In the genomic region with DNA sequence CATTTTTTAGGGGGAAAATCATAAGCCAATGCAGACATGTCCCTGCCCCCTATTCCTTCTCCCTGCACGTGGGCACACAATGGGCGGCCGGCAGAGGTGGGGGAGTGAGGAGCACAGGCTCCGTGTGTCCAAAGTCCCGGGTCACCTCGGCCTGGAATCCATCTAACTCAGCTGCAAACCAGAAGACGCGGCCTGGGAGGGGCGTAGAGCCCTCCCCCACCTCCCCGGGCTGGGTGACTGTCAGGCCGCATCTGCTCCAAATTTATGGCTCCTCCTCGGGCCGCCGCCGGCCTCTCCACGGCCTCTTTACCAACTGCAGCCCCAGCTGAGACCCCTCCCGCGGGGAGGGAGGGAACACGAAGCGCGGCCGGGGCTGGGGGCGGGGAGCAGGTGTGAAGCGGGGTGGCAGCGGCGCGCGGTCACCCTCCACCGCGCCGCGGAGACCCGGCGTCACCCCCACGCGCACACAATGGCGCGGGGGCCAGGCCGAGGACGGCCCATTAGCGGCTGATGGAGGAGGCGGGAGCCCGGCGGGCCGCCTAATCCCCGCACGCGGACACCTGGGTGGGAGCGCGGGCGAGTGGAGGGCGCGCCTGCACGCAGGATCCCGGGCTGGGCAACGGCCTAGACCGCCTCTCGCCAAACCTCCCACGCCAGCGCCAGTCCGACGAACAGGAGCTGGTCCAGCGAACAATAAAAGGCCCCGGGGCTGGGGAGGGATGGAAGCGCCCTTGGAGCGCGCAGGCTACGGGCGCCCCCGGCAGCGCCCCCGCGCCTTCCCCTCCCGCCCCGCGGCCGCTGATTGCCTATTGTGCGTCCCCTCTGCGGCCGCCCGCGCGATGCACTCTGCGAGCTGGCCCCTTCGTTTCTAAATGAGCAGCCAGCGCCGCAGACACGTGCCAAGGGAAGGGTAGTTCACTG, we compare ENCODE assay signal across 10 cellular contexts. TPM values are rescaled to one million over a fixed set of nuclear protein-coding genes. Genes with fewer than 3 reads are reported as not detected.
DNase-seq lines count a peak whose midpoint lies in the region; ATAC-seq and TF ChIP-seq lines count a peak whose summit lies in the region.
"Had no signal": no experiment of that assay in that cellular context is flagged by ENCODE, and none has a peak within 500 bp of the region (broad histone marks: within the 10 kb centered on the region; RNA-seq: fewer than 3 reads in every experiment).

No MANE protein-coding gene starts in this region.

- H3K36me3 ChIP-seq in SK-N-SH (replicated peaks in 1 of 2; ENCODE audit: control insufficient read depth in 1 of 2, insufficient read depth in 2 of 2, low read length in 1 of 2) (no peaks in the 10 kb centered on the region), testis (ENCODE audit: low read depth, missing control alignments) (no peaks in the 10 kb centered on the region)
- H3K36me3 ChIP-seq: neutrophil had no signal

- H3K9me3 Mint-ChIP-seq in activated T-helper 17 cell treated with anti-CD3 and anti-CD28 coated beads, Interleukin-2, amount 50 U/mL, for 72 hours = no peaks in the 10 kb centered on the region

- POLR2A ChIA-PET in SK-N-SH (lab: Yijun Ruan, JAX) = no interaction called here

- TF ChIP-seq EP300 in SK-N-SH (IDR thresholded peaks at IDR 0.05; ENCODE audit: borderline replicate concordance in 1 of 2, low read depth in 1 of 2, low read length in 1 of 2) = no peak

- no peak for TF ChIP-seq CTCF in SK-N-SH (IDR thresholded peaks at IDR 0.05)
- no peak for TF ChIP-seq CTCF in testis (IDR thresholded peaks at IDR 0.05)

- no peaks in the 10 kb centered on the region for H4K20me1 ChIP-seq in SK-N-SH (ENCODE audit: insufficient read depth)

- no peaks in the 10 kb centered on the region for H3K36me3 Mint-ChIP-seq in activated T-helper 17 cell treated with anti-CD3 and anti-CD28 coated beads, Interleukin-2, amount 50 U/mL, for 72 hours (ENCODE audit: low read depth)

- H2AFZ ChIP-seq in SK-N-SH (ENCODE audit: low read depth) = no peak overlapping the region

- TF ChIP-seq RAD21 in SK-N-SH (IDR thresholded peaks at IDR 0.05; ENCODE audit: low read length) = no peak

- DNase-seq in SK-N-SH = peak; percentile 58
- peak; percentile 66 for DNase-seq in islet precursor cell
- no peak for DNase-seq in testis
- no peak for DNase-seq in NCI-H1694 (lab: John Stamatoyannopoulos, UW)
- DNase-seq in midbrain (lab: John Stamatoyannopoulos, UW) = no peak
- no peak for DNase-seq in epidermal melanocyte (ENCODE audit: insufficient read length, low spot score)

- H3K4me1 Mint-ChIP-seq in activated T-helper 17 cell treated with anti-CD3 and anti-CD28 coated beads, Interleukin-2, amount 50 U/mL, for 72 hours = peaks cover 3% of the 10 kb centered on the region

- intact Hi-C loops in testis (cut with DNase I; ENCODE audit: low total_unique reads) = loop anchor here (5.0 to 10.0 kb wide), 2 partner anchors 75 to 172 kb away; partner anchors contain the start of gene ESAM

- H3K9ac ChIP-seq in SK-N-SH = no peak overlapping the region

- CTCF ChIA-PET in SK-N-SH (lab: Yijun Ruan, JAX) = interaction anchor here (1.3 to 17.8 kb wide), 16 partner anchors 12 to 199 kb away, joined by 4 to 220 read pairs (median 13); partner anchors contain the start of genes ESAM, ROBO3, SIAE and SPA17

- H3K27ac ChIP-seq in SK-N-SH (ENCODE audit: low read depth in 2 of 2, low read length in 1 of 2) (no peak overlapping the region), testis (no peak overlapping the region)
- H3K27ac ChIP-seq: HL-60, neutrophil had no signal

- no peak overlapping the region for H3K27ac Mint-ChIP-seq in activated T-helper 17 cell treated with anti-CD3 and anti-CD28 coated beads, Interleukin-2, amount 50 U/mL, for 72 hours

- H3K9me2 ChIP-seq in SK-N-SH = no peaks in the 10 kb centered on the region

- peaks cover 10% of the 10 kb centered on the region for H3F3A ChIP-seq in SK-N-SH (replicated peaks; ENCODE audit: insufficient read depth)

- H3K4me3 ChIP-seq in SK-N-SH (ENCODE audit: low read depth in 2 of 2, low read length in 1 of 2) = no peak overlapping the region
- peak overlapping the region; percentile 31 to 38 for H3K4me3 ChIP-seq in testis

- 57% methylated on average over 18 of the region's 88 CpGs for WGBS in SK-N-SH (ENCODE audit: low lambda C conversion rate)
- WGBS in testis, 2 donors = 2% methylated on average over 6 to 74 of the region's 88 CpGs

- peak overlapping the region; percentile 53 for H3K4me3 Mint-ChIP-seq in activated T-helper 17 cell treated with anti-CD3 and anti-CD28 coated beads, Interleukin-2, amount 50 U/mL, for 72 hours

- no peaks in the 10 kb centered on the region for H3K79me2 ChIP-seq in SK-N-SH (ENCODE audit: insufficient read depth)

- no peak overlapping the region for H3K4me2 ChIP-seq in SK-N-SH

- no peaks in the 10 kb centered on the region for H3K9me3 ChIP-seq in SK-N-SH
- H3K9me3 ChIP-seq in testis = no peaks in the 10 kb centered on the region
- H3K9me3 ChIP-seq: neutrophil had no signal

- H3K4me1 ChIP-seq in SK-N-SH (ENCODE audit: control insufficient read depth in 1 of 2, insufficient read depth in 2 of 2, low read depth in 1 of 2, low read length in 1 of 2) (peaks cover 3 to 14% of the 10 kb centered on the region in 2 experiments; a peak in 2 of 4 replicates), testis (peaks cover 14% of the 10 kb centered on the region)

- H3K27me3 Mint-ChIP-seq in activated T-helper 17 cell treated with anti-CD3 and anti-CD28 coated beads, Interleukin-2, amount 50 U/mL, for 72 hours = peaks cover 55% of the 10 kb centered on the region

- no peak for TF ChIP-seq POLR2A in testis (IDR thresholded peaks at IDR 0.05)

- ATAC-seq in SK-N-SH treated with all-trans-retinoic acid at 6 μM for 48 hours = no peak
- no peak for ATAC-seq in activated T-helper 17 cell treated with anti-CD3 and anti-CD28 coated beads, Interleukin-2, amount 50 U/mL, for 72 hours (replicated peaks)

- H3K27me3 ChIP-seq in SK-N-SH (ENCODE audit: insufficient read depth) (peaks cover 19% of the 10 kb centered on the region; the same call in 1 of the 2 replicates), testis (no peaks in the 10 kb centered on the region)

TF ChIP-seq in SK-N-SH, 30 proteins besides CTCF, POLR2A, EP300 and RAD21:
- TF ChIP-seq USF2 (IDR thresholded peaks at IDR 0.05; ENCODE audit: borderline replicate concordance, low read depth, low read length) = no peak

TF ChIP-seq in SK-N-SH treated with all-trans-retinoic acid at 6 μM for 48 hours, 23 proteins besides CTCF, POLR2A, EP300 and RAD21 (continues in another document):
- TF ChIP-seq, protein P1, sequence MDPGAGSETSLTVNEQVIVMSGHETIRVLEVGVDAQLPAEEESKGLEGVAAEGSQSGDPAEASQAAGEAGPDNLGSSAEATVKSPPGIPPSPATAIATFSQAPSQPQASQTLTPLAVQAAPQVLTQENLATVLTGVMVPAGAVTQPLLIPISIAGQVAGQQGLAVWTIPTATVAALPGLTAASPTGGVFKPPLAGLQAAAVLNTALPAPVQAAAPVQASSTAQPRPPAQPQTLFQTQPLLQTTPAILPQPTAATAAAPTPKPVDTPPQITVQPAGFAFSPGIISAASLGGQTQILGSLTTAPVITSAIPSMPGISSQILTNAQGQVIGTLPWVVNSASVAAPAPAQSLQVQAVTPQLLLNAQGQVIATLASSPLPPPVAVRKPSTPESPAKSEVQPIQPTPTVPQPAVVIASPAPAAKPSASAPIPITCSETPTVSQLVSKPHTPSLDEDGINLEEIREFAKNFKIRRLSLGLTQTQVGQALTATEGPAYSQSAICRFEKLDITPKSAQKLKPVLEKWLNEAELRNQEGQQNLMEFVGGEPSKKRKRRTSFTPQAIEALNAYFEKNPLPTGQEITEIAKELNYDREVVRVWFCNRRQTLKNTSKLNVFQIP (CRISPR knock-in tag; IDR thresholded peaks at IDR 0.05; ENCODE audit: borderline replicate concordance, low read depth) = no peak
- no peak for TF ChIP-seq SNAI2 (CRISPR knock-in tag; IDR thresholded peaks at IDR 0.05)
- TF ChIP-seq ZNF565 (CRISPR knock-in tag; conservative IDR thresholded peaks at IDR 0.05; ENCODE audit: low read depth) = no peak
- TF ChIP-seq CSRNP3 (CRISPR knock-in tag; IDR thresholded peaks at IDR 0.05) = no peak
- no peak for TF ChIP-seq ZFP30 (CRISPR knock-in tag; IDR thresholded peaks at IDR 0.05)
- TF ChIP-seq ARNTL (CRISPR knock-in tag; IDR thresholded peaks at IDR 0.05; ENCODE audit: borderline replicate concordance, low read depth) = no peak
- no peak for TF ChIP-seq GLIS3 (CRISPR knock-in tag; IDR thresholded peaks at IDR 0.05)
- no peak for TF ChIP-seq ISL1 (CRISPR knock-in tag; IDR thresholded peaks at IDR 0.05)

RNA-seq across cellular contexts. Expression of gene ROBO3, which starts 25.9 kb away (rescaled TPM):
- polyA plus RNA-seq in SK-N-SH (2012; rRNA removed) (59.8 and 61.2 TPM in 2 replicates), testis (ENCODE audit: insufficient read depth, low read depth, low replicate concordance) (12.9 TPM)
- 14.5 and 21.9 TPM in 2 replicates for polyA plus RNA-seq in SK-N-SH (2012; cell fraction: cytosol; rRNA removed)
- 309 and 336 TPM in 2 replicates for polyA plus RNA-seq in SK-N-SH (2012; cell fraction: nucleus; rRNA removed)
- 1 to 10 TPM; 8.1 TPM for total RNA-seq in activated T-helper 17 cell treated with anti-CD3 and anti-CD28 coated beads, Interleukin-2, amount 50 U/mL, for 72 hours
- 10 to 100 TPM; 11.8 to 31.6 TPM for total RNA-seq in testis

RNA-seq across cellular contexts. Expression of gene MSANTD2, which starts 39.1 kb away (rescaled TPM):
- polyA plus RNA-seq in SK-N-SH (2012; rRNA removed) = 6.4 and 8.5 TPM in 2 replicates
- 5.6 and 5.8 TPM in 2 replicates for polyA plus RNA-seq in SK-N-SH (2012; cell fraction: cytosol; rRNA removed)
- 27.2 and 31.2 TPM in 2 replicates for polyA plus RNA-seq in SK-N-SH (2012; cell fraction: nucleus; rRNA removed)
- total RNA-seq in activated T-helper 17 cell treated with anti-CD3 and anti-CD28 coated beads, Interleukin-2, amount 50 U/mL, for 72 hours = 10 to 100 TPM in 1 of 2 donors, 1 to 10 TPM in 1; 6.9 to 10.6 TPM
- 10 to 100 TPM; 11.3 to 19.1 TPM for total RNA-seq in testis
- polyA plus RNA-seq in testis (ENCODE audit: insufficient read depth, low read depth, low replicate concordance) = 7.4 TPM

RNA-seq across cellular contexts. Expression of gene ROBO4, which starts 58.4 kb away (rescaled TPM):
- polyA plus RNA-seq in SK-N-SH (2012; rRNA removed) (0.31 and 0.95 TPM in 2 replicates), testis (ENCODE audit: insufficient read depth, low read depth, low replicate concordance) (7.0 TPM)
- 0.13 and 0.45 TPM in 2 replicates for polyA plus RNA-seq in SK-N-SH (2012; cell fraction: cytosol; rRNA removed)
- 1.9 and 2.2 TPM in 2 replicates for polyA plus RNA-seq in SK-N-SH (2012; cell fraction: nucleus; rRNA removed)
- not detected for total RNA-seq in activated T-helper 17 cell treated with anti-CD3 and anti-CD28 coated beads, Interleukin-2, amount 50 U/mL, for 72 hours
- total RNA-seq in testis = 1 to 10 TPM; 5.7 to 8.4 TPM

Comparison
In these comparisons a context has a peak if more than half of its experiments do, and no peak if none do; other contexts are left out.
1. DNase-seq: peak in SK-N-SH (single experiment) and islet precursor cell (single experiment); none in testis (single experiment), NCI-H1694 (single experiment), midbrain (single experiment) and epidermal melanocyte (single experiment).
2. H3K4me3 ChIP-seq: peak in testis (2 of 2); none in SK-N-SH (0 of 2).
3. RNA of gene ROBO4, which starts 58.4 kb away (total RNA-seq): 5.7 to 8.4 TPM in testis; not detected in activated T-helper 17 cell treated with anti-CD3 and anti-CD28 coated beads, Interleukin-2, amount 50 U/mL, for 72 hours; every median in the first group is over 4 times any median in the second.